Comparison of ENCODE assay signal across 20 cellular contexts in the genomic region with DNA sequence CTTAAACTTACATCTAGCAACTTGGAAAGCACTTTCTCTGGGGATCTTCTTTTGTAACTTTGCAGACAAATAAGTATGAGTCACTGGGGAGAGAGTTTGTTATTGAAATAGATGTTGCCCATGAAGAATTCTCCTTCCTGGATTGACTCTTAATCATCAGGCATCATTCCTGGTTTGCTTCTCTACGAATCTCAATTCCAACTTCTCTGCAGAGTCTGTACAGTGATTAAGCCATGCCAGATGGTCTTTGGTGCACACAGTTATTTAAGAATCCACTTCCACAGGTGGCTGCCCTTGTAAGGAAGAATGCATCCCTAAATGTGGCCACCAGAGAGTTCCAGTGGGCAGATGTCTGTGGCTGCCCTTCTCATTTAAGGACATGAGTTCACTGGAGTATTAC. TPM values are rescaled to one million over a fixed set of nuclear protein-coding genes. Genes with fewer than 3 reads are reported as not detected.
A peak's percentile ranks its signal among the peaks of the same experiment; 100 is the strongest.
DNase-seq lines count a peak whose midpoint lies in the region; ATAC-seq, FAIRE-seq and TF ChIP-seq lines count a peak whose summit lies in the region.
"Had no signal": no experiment of that assay in that cellular context is flagged by ENCODE, and none has a peak within 500 bp of the region (broad histone marks: within the 10 kb centered on the region; RNA-seq: fewer than 3 reads in every experiment).

No MANE protein-coding gene starts in this region.

- peak; percentile 4 for TF ChIP-seq CTCF in fibroblast of pulmonary artery (IDR thresholded peaks at IDR 0.05; ENCODE audit: low read length, missing control alignments)

- no peak overlapping the region for H3K4me3 Mint-ChIP-seq in immature natural killer cell
- H3K4me3 Mint-ChIP-seq: CD8-positive, alpha-beta memory T cell; T-helper 1 cell treated with Interleukin-12 subunit alpha and Interleukin-12 subunit beta and Interleukin-4 antibody, amounts not matched to agents 30 μg/mL and 1 μg/mL, for 36 hours had no signal

- H3K4me3 ChIP-seq in fibroblast of pulmonary artery (replicated peaks; ENCODE audit: low read depth, low read length), result no peak overlapping the region
- H3K4me3 ChIP-seq: tibial artery had no signal

- DNase-seq in NCI-H2171 treated with DMSO at 0.1 percent for 48 hours (lab: John Stamatoyannopoulos, UW) (peak; percentile 5), NCI-H2171 (lab: John Stamatoyannopoulos, UW) (no peak), fibroblast of pulmonary artery (ENCODE audit: low read depth) (peak; percentile 78), urothelium cell line (ENCODE audit: low spot score) (peak; percentile 12), RPMI8226 (no peak), immature natural killer cell (no peak)
- DNase-seq: activated naive CD4-positive, alpha-beta T cell; CD8-positive, alpha-beta memory T cell; effector CD4-positive, alpha-beta T cell; H7; islet precursor cell; MV-4-11; NCI-H2081 treated with DMSO at 0.1 percent for 48 hours; tibial artery had no signal

- H3K27me3 Mint-ChIP-seq in immature natural killer cell (ENCODE audit: low read depth in 3 of 3), result peaks cover 0 to 6% (median 3%) of the 10 kb centered on the region in 3 donors

- FAIRE-seq in urothelium cell line (lab: Jason Lieb, UNC), result no peak
- FAIRE-seq: GM12891, HepG2 had no signal

- peak; percentile 61; the same call in 2 of the 3 replicates for ATAC-seq in SK-N-SH treated with all-trans-retinoic acid at 6 μM for 48 hours
- ATAC-seq in GM21390 (IDR thresholded peaks at IDR 0.05; ENCODE audit: unreplicated experiment), result no peak
- ATAC-seq: activated CD4-positive, CD25-positive, alpha-beta regulatory T cell treated with anti-CD3 and anti-CD28 coated beads, Interleukin-2, amount 50 U/mL, for 24 hours; HepG2 had no signal

- no peak overlapping the region for H3K27ac Mint-ChIP-seq in immature natural killer cell
- H3K27ac Mint-ChIP-seq: T-helper 1 cell treated with Interleukin-12 subunit alpha and Interleukin-12 subunit beta and Interleukin-4 antibody, amounts not matched to agents 30 μg/mL and 1 μg/mL, for 36 hours had no signal

- no peaks in the 10 kb centered on the region for H3K4me1 Mint-ChIP-seq in immature natural killer cell
- H3K4me1 Mint-ChIP-seq: CD8-positive, alpha-beta memory T cell had no signal

- H3K36me3 Mint-ChIP-seq in immature natural killer cell, result no peaks in the 10 kb centered on the region
- H3K36me3 Mint-ChIP-seq: CD8-positive, alpha-beta memory T cell had no signal

- H3K9me3 Mint-ChIP-seq in immature natural killer cell, result peaks cover 0 to 2% (median 0%) of the 10 kb centered on the region in 6 donors
- H3K9me3 Mint-ChIP-seq: CD8-positive, alpha-beta memory T cell; T-helper 1 cell treated with Interleukin-12 subunit alpha and Interleukin-12 subunit beta and Interleukin-4 antibody, amounts not matched to agents 30 μg/mL and 1 μg/mL, for 36 hours had no signal

TF ChIP-seq in SK-N-SH treated with all-trans-retinoic acid at 6 μM for 48 hours, 23 proteins besides CTCF, POLR2A, EP300 and RAD21:
- TF ChIP-seq, protein P1, sequence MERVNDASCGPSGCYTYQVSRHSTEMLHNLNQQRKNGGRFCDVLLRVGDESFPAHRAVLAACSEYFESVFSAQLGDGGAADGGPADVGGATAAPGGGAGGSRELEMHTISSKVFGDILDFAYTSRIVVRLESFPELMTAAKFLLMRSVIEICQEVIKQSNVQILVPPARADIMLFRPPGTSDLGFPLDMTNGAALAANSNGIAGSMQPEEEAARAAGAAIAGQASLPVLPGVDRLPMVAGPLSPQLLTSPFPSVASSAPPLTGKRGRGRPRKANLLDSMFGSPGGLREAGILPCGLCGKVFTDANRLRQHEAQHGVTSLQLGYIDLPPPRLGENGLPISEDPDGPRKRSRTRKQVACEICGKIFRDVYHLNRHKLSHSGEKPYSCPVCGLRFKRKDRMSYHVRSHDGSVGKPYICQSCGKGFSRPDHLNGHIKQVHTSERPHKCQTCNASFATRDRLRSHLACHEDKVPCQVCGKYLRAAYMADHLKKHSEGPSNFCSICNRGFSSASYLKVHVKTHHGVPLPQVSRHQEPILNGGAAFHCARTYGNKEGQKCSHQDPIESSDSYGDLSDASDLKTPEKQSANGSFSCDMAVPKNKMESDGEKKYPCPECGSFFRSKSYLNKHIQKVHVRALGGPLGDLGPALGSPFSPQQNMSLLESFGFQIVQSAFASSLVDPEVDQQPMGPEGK (CRISPR knock-in tag; IDR thresholded peaks at IDR 0.05; ENCODE audit: borderline replicate concordance), result no peak
- no peak for TF ChIP-seq CSDC2 (CRISPR knock-in tag; IDR thresholded peaks at IDR 0.05)
- TF ChIP-seq SNAI2 (CRISPR knock-in tag; IDR thresholded peaks at IDR 0.05), result no peak
- TF ChIP-seq ZNF70 (CRISPR knock-in tag; IDR thresholded peaks at IDR 0.05), result no peak
- TF ChIP-seq, protein P2, sequence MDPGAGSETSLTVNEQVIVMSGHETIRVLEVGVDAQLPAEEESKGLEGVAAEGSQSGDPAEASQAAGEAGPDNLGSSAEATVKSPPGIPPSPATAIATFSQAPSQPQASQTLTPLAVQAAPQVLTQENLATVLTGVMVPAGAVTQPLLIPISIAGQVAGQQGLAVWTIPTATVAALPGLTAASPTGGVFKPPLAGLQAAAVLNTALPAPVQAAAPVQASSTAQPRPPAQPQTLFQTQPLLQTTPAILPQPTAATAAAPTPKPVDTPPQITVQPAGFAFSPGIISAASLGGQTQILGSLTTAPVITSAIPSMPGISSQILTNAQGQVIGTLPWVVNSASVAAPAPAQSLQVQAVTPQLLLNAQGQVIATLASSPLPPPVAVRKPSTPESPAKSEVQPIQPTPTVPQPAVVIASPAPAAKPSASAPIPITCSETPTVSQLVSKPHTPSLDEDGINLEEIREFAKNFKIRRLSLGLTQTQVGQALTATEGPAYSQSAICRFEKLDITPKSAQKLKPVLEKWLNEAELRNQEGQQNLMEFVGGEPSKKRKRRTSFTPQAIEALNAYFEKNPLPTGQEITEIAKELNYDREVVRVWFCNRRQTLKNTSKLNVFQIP (CRISPR knock-in tag; IDR thresholded peaks at IDR 0.05; ENCODE audit: borderline replicate concordance, low read depth), result no peak
- TF ChIP-seq, protein P3, sequence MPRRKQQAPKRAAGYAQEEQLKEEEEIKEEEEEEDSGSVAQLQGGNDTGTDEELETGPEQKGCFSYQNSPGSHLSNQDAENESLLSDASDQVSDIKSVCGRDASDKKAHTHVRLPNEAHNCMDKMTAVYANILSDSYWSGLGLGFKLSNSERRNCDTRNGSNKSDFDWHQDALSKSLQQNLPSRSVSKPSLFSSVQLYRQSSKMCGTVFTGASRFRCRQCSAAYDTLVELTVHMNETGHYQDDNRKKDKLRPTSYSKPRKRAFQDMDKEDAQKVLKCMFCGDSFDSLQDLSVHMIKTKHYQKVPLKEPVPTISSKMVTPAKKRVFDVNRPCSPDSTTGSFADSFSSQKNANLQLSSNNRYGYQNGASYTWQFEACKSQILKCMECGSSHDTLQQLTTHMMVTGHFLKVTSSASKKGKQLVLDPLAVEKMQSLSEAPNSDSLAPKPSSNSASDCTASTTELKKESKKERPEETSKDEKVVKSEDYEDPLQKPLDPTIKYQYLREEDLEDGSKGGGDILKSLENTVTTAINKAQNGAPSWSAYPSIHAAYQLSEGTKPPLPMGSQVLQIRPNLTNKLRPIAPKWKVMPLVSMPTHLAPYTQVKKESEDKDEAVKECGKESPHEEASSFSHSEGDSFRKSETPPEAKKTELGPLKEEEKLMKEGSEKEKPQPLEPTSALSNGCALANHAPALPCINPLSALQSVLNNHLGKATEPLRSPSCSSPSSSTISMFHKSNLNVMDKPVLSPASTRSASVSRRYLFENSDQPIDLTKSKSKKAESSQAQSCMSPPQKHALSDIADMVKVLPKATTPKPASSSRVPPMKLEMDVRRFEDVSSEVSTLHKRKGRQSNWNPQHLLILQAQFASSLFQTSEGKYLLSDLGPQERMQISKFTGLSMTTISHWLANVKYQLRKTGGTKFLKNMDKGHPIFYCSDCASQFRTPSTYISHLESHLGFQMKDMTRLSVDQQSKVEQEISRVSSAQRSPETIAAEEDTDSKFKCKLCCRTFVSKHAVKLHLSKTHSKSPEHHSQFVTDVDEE (CRISPR knock-in tag; IDR thresholded peaks at IDR 0.05), result no peak
- no peak for TF ChIP-seq GLIS3 (CRISPR knock-in tag; IDR thresholded peaks at IDR 0.05)
- TF ChIP-seq ZFP3 (CRISPR knock-in tag; IDR thresholded peaks at IDR 0.05), result no peak
- TF ChIP-seq TOX (CRISPR knock-in tag; IDR thresholded peaks at IDR 0.05; ENCODE audit: borderline replicate concordance), result no peak
- no peak for TF ChIP-seq ZFP30 (CRISPR knock-in tag; IDR thresholded peaks at IDR 0.05)
- TF ChIP-seq, protein P4, sequence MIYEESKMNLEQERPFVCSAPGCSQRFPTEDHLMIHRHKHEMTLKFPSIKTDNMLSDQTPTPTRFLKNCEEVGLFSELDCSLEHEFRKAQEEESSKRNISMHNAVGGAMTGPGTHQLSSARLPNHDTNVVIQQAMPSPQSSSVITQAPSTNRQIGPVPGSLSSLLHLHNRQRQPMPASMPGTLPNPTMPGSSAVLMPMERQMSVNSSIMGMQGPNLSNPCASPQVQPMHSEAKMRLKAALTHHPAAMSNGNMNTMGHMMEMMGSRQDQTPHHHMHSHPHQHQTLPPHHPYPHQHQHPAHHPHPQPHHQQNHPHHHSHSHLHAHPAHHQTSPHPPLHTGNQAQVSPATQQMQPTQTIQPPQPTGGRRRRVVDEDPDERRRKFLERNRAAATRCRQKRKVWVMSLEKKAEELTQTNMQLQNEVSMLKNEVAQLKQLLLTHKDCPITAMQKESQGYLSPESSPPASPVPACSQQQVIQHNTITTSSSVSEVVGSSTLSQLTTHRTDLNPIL (CRISPR knock-in tag; IDR thresholded peaks at IDR 0.05; ENCODE audit: low read depth), result no peak
- TF ChIP-seq BACH2 (CRISPR knock-in tag; IDR thresholded peaks at IDR 0.05; ENCODE audit: borderline replicate concordance), result no peak
- TF ChIP-seq ARNTL (CRISPR knock-in tag; IDR thresholded peaks at IDR 0.05; ENCODE audit: borderline replicate concordance, low read depth), result no peak
- no peak for TF ChIP-seq ISL1 (CRISPR knock-in tag; IDR thresholded peaks at IDR 0.05)
- no peak for TF ChIP-seq PPARA (CRISPR knock-in tag; IDR thresholded peaks at IDR 0.05; ENCODE audit: borderline replicate concordance)
- TF ChIP-seq ZNF8 (CRISPR knock-in tag; IDR thresholded peaks at IDR 0.05), result no peak
- no peak for TF ChIP-seq RARB (CRISPR knock-in tag; IDR thresholded peaks at IDR 0.05)

RNA-seq across cellular contexts. Expression of a gene that starts 25.7 kb away (rescaled TPM):
- polyA plus RNA-seq in immature natural killer cell, result under 1 TPM in 1 of 3 donors, not detected in 2; 0.30 TPM
- polyA plus RNA-seq: CD8-positive, alpha-beta memory T cell; HepG2 had no signal

RNA-seq across cellular contexts. Expression of a gene that starts 27.2 kb away (rescaled TPM):
- polyA plus RNA-seq in immature natural killer cell, result not detected
- polyA plus RNA-seq: CD8-positive, alpha-beta memory T cell; HepG2 had no signal

Comparison
In these comparisons a context has a peak if more than half of its experiments do, and no peak if none do; other contexts are left out.
1. DNase-seq: peak in NCI-H2171 treated with DMSO at 0.1 percent for 48 hours (single experiment), fibroblast of pulmonary artery (single experiment) and urothelium cell line (single experiment); none in NCI-H2171 (single experiment), RPMI8226 (single experiment) and immature natural killer cell (0 of 3).